Comparison of ENCODE assay signal across 8 cellular contexts in the genomic region with DNA sequence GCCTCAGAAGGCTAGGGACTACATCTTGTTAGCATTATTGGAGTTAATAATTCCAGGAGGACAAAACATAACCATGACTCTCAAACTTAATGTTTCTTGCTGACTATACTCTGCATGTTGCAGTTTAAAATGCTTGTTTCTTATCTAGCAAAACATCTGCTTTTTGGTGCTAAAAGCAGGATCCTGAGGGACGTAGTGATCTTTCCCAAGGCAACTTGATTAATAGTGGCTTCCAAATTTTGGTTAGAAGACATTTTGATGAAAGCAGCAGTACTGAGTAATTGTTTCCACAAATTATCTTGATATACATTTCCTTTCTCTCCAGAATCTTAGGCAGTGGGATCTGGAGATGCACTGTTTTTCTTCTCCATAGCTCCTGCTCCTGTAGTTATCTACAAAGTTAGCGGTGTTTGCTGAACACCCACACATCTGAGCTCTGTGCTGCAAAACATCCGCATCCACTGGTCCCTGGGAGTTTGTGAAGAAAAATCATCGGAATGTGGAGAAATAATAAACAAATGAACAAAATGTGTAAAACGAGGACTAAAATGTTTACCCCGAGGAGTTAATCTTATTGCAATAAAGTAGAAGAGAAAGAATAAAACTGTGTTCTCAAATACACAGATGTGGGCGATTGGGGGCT.
A peak's percentile ranks its signal among the peaks of the same experiment; 100 is the strongest.
DNase-seq lines count a peak whose midpoint lies in the region; ATAC-seq, FAIRE-seq and TF ChIP-seq lines count a peak whose summit lies in the region.
"Had no signal": no experiment of that assay in that cellular context is flagged by ENCODE, and none has a peak within 500 bp of the region (broad histone marks: within the 10 kb centered on the region; RNA-seq: fewer than 3 reads in every experiment).

No MANE protein-coding gene starts in this region.

- peaks cover 3% of the 10 kb centered on the region for H3K27me3 Mint-ChIP-seq in chondrocyte (ENCODE audit: low read depth)
- H3K27me3 Mint-ChIP-seq: activated naive CD8-positive, alpha-beta T cell had no signal

- H3K36me3 Mint-ChIP-seq in chondrocyte (ENCODE audit: low read depth) = no peaks in the 10 kb centered on the region
- H3K36me3 Mint-ChIP-seq: activated naive CD8-positive, alpha-beta T cell had no signal

- H3K36me3 ChIP-seq in tibial artery = no peaks in the 10 kb centered on the region

- TF ChIP-seq CTCF in chondrocyte (IDR thresholded peaks at IDR 0.05) = no peak
- no peak for TF ChIP-seq CTCF in tibial artery (IDR thresholded peaks at IDR 0.05)

- H3K4me3 Mint-ChIP-seq in chondrocyte (ENCODE audit: unreplicated experiment) = peak overlapping the region; percentile 3
- H3K4me3 Mint-ChIP-seq: activated naive CD8-positive, alpha-beta T cell had no signal

- ATAC-seq in GM19463 (IDR thresholded peaks at IDR 0.05; ENCODE audit: unreplicated experiment) = peak; percentile 19
- peak; percentile 6 for ATAC-seq in HG03060 (IDR thresholded peaks at IDR 0.05; ENCODE audit: low read depth, unreplicated experiment)

- no peaks in the 10 kb centered on the region for H3K9me3 Mint-ChIP-seq in chondrocyte (ENCODE audit: low read depth)

- peaks cover 25% of the 10 kb centered on the region for H3K4me1 Mint-ChIP-seq in chondrocyte (ENCODE audit: low read depth)

- H3K27ac Mint-ChIP-seq in chondrocyte (ENCODE audit: unreplicated experiment) = no peak overlapping the region
- H3K27ac Mint-ChIP-seq: activated naive CD8-positive, alpha-beta T cell had no signal

- intact Hi-C loops in tibial artery (cut with DNase I; ENCODE audit: low total_unique reads) (no loop called here), posterior cingulate gyrus (cut with DNase I) (no loop called here)

- FAIRE-seq in urothelium cell line (lab: Jason Lieb, UNC) = no peak

- no peaks in the 10 kb centered on the region for H3K9me3 ChIP-seq in tibial artery

- H3K4me3 ChIP-seq in tibial artery = peak overlapping the region; percentile 21 to 29

- DNase-seq in chondrocyte (ENCODE audit: low spot score) (no peak), tibial artery (no peak), urothelium cell line (ENCODE audit: low spot score) (no peak), posterior cingulate gyrus (no peak)
- no peak for DNase-seq in NK-92 treated with Interleukin-12 subunit alpha and Interleukin-12 subunit beta, amount 100 ng/mL, for 24 hours (lab: John Stamatoyannopoulos, UW)

- H3K27ac ChIP-seq in tibial artery = peak overlapping the region; percentile 45 to 68

- H3K4me1 ChIP-seq in tibial artery = peaks cover 0 to 50% (median 7%) of the 10 kb centered on the region in 4 donors

- no peaks in the 10 kb centered on the region for H3K27me3 ChIP-seq in tibial artery
